1 cellular context compared by ENCODE assay signal in genomic region chr3:27532426-27532825, GRCh38.
TF ChIP-seq lines count a peak whose summit lies in the region.

No MANE protein-coding gene starts in this region.

TF ChIP-seq in HepG2, 621 proteins besides CTCF, POLR2A, EP300 and RAD21:
- no peak for TF ChIP-seq ZBTB2 (CRISPR knock-in tag; IDR thresholded peaks at IDR 0.05; ENCODE audit: low read depth)
- TF ChIP-seq CREB1 (IDR thresholded peaks at IDR 0.05): no peak
- no peak for TF ChIP-seq CREB1 (CRISPR knock-in tag; IDR thresholded peaks at IDR 0.05)
- TF ChIP-seq ZSCAN5A (CRISPR knock-in tag; IDR thresholded peaks at IDR 0.05; ENCODE audit: borderline replicate concordance): no peak
- no peak for TF ChIP-seq THAP11 (CRISPR knock-in tag; IDR thresholded peaks at IDR 0.05)
- TF ChIP-seq ZNF605 (CRISPR knock-in tag; IDR thresholded peaks at IDR 0.05): no peak
- TF ChIP-seq MAZ (IDR thresholded peaks at IDR 0.05; ENCODE audit: borderline replicate concordance, low read depth, low read length): no peak
- TF ChIP-seq MAZ (CRISPR knock-in tag; IDR thresholded peaks at IDR 0.05; ENCODE audit: low read depth): no peak
- no peak for TF ChIP-seq MAFG (CRISPR knock-in tag; IDR thresholded peaks at IDR 0.05)
- TF ChIP-seq ZNF318 (CRISPR knock-in tag; IDR thresholded peaks at IDR 0.05): no peak
- TF ChIP-seq ZNF230 (CRISPR knock-in tag; IDR thresholded peaks at IDR 0.05): no peak
- TF ChIP-seq CCDC6 (CRISPR knock-in tag; IDR thresholded peaks at IDR 0.05): no peak
- TF ChIP-seq CSRNP1 (CRISPR knock-in tag; IDR thresholded peaks at IDR 0.05): no peak
- TF ChIP-seq ZBTB42 (CRISPR knock-in tag; IDR thresholded peaks at IDR 0.05): no peak
- no peak for TF ChIP-seq ZNF562 (CRISPR knock-in tag; IDR thresholded peaks at IDR 0.05; ENCODE audit: borderline replicate concordance)
- no peak for TF ChIP-seq ZNF124 (CRISPR knock-in tag; IDR thresholded peaks at IDR 0.05)
- TF ChIP-seq ZNF317 (CRISPR knock-in tag; IDR thresholded peaks at IDR 0.05): no peak
- TF ChIP-seq RFXANK (CRISPR knock-in tag; IDR thresholded peaks at IDR 0.05): no peak
- no peak for TF ChIP-seq ARHGAP35 (CRISPR knock-in tag; IDR thresholded peaks at IDR 0.05; ENCODE audit: borderline replicate concordance)
- TF ChIP-seq ZNF20 (CRISPR knock-in tag; IDR thresholded peaks at IDR 0.05): no peak
